Comparison of ENCODE assay signal across 8 cellular contexts in genomic region chr11:130861902-130862552, GRCh38. TPM values are rescaled to one million over a fixed set of nuclear protein-coding genes. Genes with fewer than 3 reads are reported as not detected.
DNase-seq lines count a peak whose midpoint lies in the region; FAIRE-seq and TF ChIP-seq lines count a peak whose summit lies in the region.

No MANE protein-coding gene starts in this region.

- H3K27me3 ChIP-seq in Loucy (ENCODE audit: insufficient read depth, low read length, poor library complexity, severe bottlenecking) = no peaks in the 10 kb centered on the region
- H3K27me3 ChIP-seq in neuronal stem cell (ENCODE audit: control insufficient read depth in 3 of 3, insufficient read depth in 3 of 3, low read depth in 1 of 3, low read length in 3 of 3) = no peaks in the 10 kb centered on the region
- no peaks in the 10 kb centered on the region for H3K27me3 ChIP-seq in stomach

- H2BK5ac ChIP-seq in neuronal stem cell (ENCODE audit: low read length) = no peak overlapping the region

- peak overlapping the region; percentile 15 for H3K18ac ChIP-seq in neuronal stem cell (ENCODE audit: low read length)

- no peak overlapping the region for H2BK120ac ChIP-seq in neuronal stem cell (ENCODE audit: low read depth, low read length)

- H3K79me1 ChIP-seq in neuronal stem cell (ENCODE audit: low read depth, low read length) = no peaks in the 10 kb centered on the region

- TF ChIP-seq EP300 in stomach (IDR thresholded peaks at IDR 0.05) = no peak

- H3K27me3 Mint-ChIP-seq in activated T-helper 1 cell treated with anti-CD3 and anti-CD28 coated beads, Interleukin-12 subunit alpha, Interleukin-12 subunit beta, Interleukin-2, Interleukin-4 antibody, amounts not matched to agents 30 ng/mL and 10 ng/mL and 1 ng/mL, durations not matched to agents 14 hours and 24 hours and 36 hours (ENCODE audit: insufficient read depth) = no peaks in the 10 kb centered on the region

- H3K36me3 ChIP-seq in Loucy (ENCODE audit: insufficient read depth, low read length) (no peaks in the 10 kb centered on the region), neuronal stem cell (replicated peaks in 1 of 2; ENCODE audit: control insufficient read depth in 2 of 2, insufficient read depth in 2 of 2, low read length in 2 of 2) (no peaks in the 10 kb centered on the region), stomach (no peaks in the 10 kb centered on the region)

- H2AFZ ChIP-seq in Loucy (ENCODE audit: low read length) (no peak overlapping the region), neuronal stem cell (ENCODE audit: low read length) (peak overlapping the region; percentile 65)

- peaks cover 3% of the 10 kb centered on the region for H3K36me3 Mint-ChIP-seq in activated T-helper 1 cell treated with anti-CD3 and anti-CD28 coated beads, Interleukin-12 subunit alpha, Interleukin-12 subunit beta, Interleukin-2, Interleukin-4 antibody, amounts not matched to agents 30 ng/mL and 10 ng/mL and 1 ng/mL, durations not matched to agents 14 hours and 24 hours and 36 hours (ENCODE audit: low read depth)

- H3K4me1 ChIP-seq in Loucy (ENCODE audit: insufficient read depth, low read length, poor library complexity, severe bottlenecking) (no peaks in the 10 kb centered on the region), neuronal stem cell (ENCODE audit: control insufficient read depth in 2 of 2, insufficient read depth in 1 of 2, low read depth in 1 of 2, low read length in 2 of 2) (peaks cover 0 to 10% of the 10 kb centered on the region in 2 donors), stomach (peaks cover 0 to 23% (median 10%) of the 10 kb centered on the region in 4 donors)

- no peak overlapping the region for H2BK12ac ChIP-seq in neuronal stem cell (ENCODE audit: low read length)

- H4K91ac ChIP-seq in neuronal stem cell (ENCODE audit: low read depth, low read length, poor library complexity) = no peak overlapping the region

- H3K9me2 ChIP-seq in Loucy (replicated peaks; ENCODE audit: low read depth, low read length) = no peaks in the 10 kb centered on the region

- no peak overlapping the region for H4K8ac ChIP-seq in neuronal stem cell (ENCODE audit: low read depth, low read length)

- H3K4me3 ChIP-seq in Loucy (ENCODE audit: low read length, poor library complexity, severe bottlenecking) (no peak overlapping the region), fibroblast of the aortic adventitia (ENCODE audit: low read depth, low read length) (peak overlapping the region; percentile 32), neuronal stem cell (ENCODE audit: low read length in 2 of 2) (no peak overlapping the region), stomach (no peak overlapping the region)

- H2AK5ac ChIP-seq in neuronal stem cell (ENCODE audit: low read depth, low read length) = peak overlapping the region; percentile 32

- H3K27ac ChIP-seq in neuronal stem cell (replicated peaks; ENCODE audit: low read length) = no peak overlapping the region
- peak overlapping the region in 2 of 5 donors; percentile 26 to 36 for H3K27ac ChIP-seq in stomach

- H3K9me3 ChIP-seq in Loucy (ENCODE audit: insufficient read depth, low read depth, low read length) (no peaks in the 10 kb centered on the region), neuronal stem cell (replicated peaks in 1 of 2; ENCODE audit: control insufficient read depth in 2 of 2, insufficient read depth in 1 of 2, low read depth in 1 of 2, low read length in 2 of 2) (no peaks in the 10 kb centered on the region), stomach (no peaks in the 10 kb centered on the region)

- no peaks in the 10 kb centered on the region for H3K9me3 Mint-ChIP-seq in activated T-helper 1 cell treated with anti-CD3 and anti-CD28 coated beads, Interleukin-12 subunit alpha, Interleukin-12 subunit beta, Interleukin-2, Interleukin-4 antibody, amounts not matched to agents 30 ng/mL and 10 ng/mL and 1 ng/mL, durations not matched to agents 14 hours and 24 hours and 36 hours

- H3K23ac ChIP-seq in neuronal stem cell (ENCODE audit: low read depth, low read length, poor library complexity) = no peak overlapping the region

- H2BK15ac ChIP-seq in neuronal stem cell (ENCODE audit: low read length) = no peak overlapping the region

- peak; percentile 86 for DNase-seq in EH (ENCODE audit: low read depth)
- DNase-seq in H54 (ENCODE audit: insufficient read length, low spot score) = peak; percentile 42
- DNase-seq in RKO (ENCODE audit: low spot score) = peak; percentile 88
- peak; percentile 81 for DNase-seq in activated T-helper 1 cell treated with anti-CD3 and anti-CD28 coated beads, Interleukin-12 subunit alpha, Interleukin-12 subunit beta, Interleukin-2, Interleukin-4 antibody, amounts not matched to agents 30 ng/mL and 10 ng/mL and 1 ng/mL, durations not matched to agents 14 hours and 24 hours and 36 hours (ENCODE audit: low spot score)
- peak; percentile 96 for DNase-seq in fibroblast of the aortic adventitia (ENCODE audit: low read depth)
- DNase-seq in neuronal stem cell (ENCODE audit: low spot score) = peak; percentile 97
- DNase-seq in stomach = peak; percentile 95

- peak; percentile 100 for TF ChIP-seq CTCF in Loucy (conservative IDR thresholded peaks at IDR 0.05; ENCODE audit: low read length)
- peak; percentile 100 for TF ChIP-seq CTCF in fibroblast of the aortic adventitia (IDR thresholded peaks at IDR 0.05; ENCODE audit: insufficient read depth, low read length)
- TF ChIP-seq CTCF in stomach (IDR thresholded peaks at IDR 0.05) = peak in 6 of 7 experiments; percentile 94 to 100 (median 99)

- no peak for TF ChIP-seq POLR2A in H54 (IDR thresholded peaks at IDR 0.05; ENCODE audit: low read depth, low read length)
- TF ChIP-seq POLR2A in stomach (IDR thresholded peaks at IDR 0.05) = no peak

- no peak overlapping the region for H3K4ac ChIP-seq in neuronal stem cell (ENCODE audit: low read length)

- H3K4me3 Mint-ChIP-seq in activated T-helper 1 cell treated with anti-CD3 and anti-CD28 coated beads, Interleukin-12 subunit alpha, Interleukin-12 subunit beta, Interleukin-2, Interleukin-4 antibody, amounts not matched to agents 30 ng/mL and 10 ng/mL and 1 ng/mL, durations not matched to agents 14 hours and 24 hours and 36 hours = no peak overlapping the region

- no peaks in the 10 kb centered on the region for H4K20me1 ChIP-seq in Loucy (ENCODE audit: insufficient read depth, low read length, poor library complexity, severe bottlenecking)

- intact Hi-C loops in activated T-helper 1 cell treated with anti-CD3 and anti-CD28 coated beads, Interleukin-12 subunit alpha, Interleukin-12 subunit beta, Interleukin-2, Interleukin-4 antibody, amounts not matched to agents 30 ng/mL and 10 ng/mL and 1 ng/mL, durations not matched to agents 14 hours and 24 hours and 36 hours (cut with micrococcal nuclease) = loop anchor here (1.0 to 10.0 kb wide), 4 partner anchors 32 to 649 kb away; no protein-coding TSS in a partner anchor
- intact Hi-C loops in stomach (cut with DNase I; ENCODE audit: low total_unique reads) = loop anchor here (5.0 to 10.0 kb wide), 2 partner anchors 430 to 647 kb away; no protein-coding TSS in a partner anchor

- WGBS in neuronal stem cell (ENCODE audit: extremely low coverage in 2 of 2, insufficient read length in 2 of 2, insufficient replicate concordance in 1 of 2), 2 donors = no CpG with 5 or more reads among the region's 25 CpGs
- WGBS in stomach, 5 donors = 16 to 26% (median 17%) methylated on average over 14 to 25 of the region's 25 CpGs

- peaks cover 7% of the 10 kb centered on the region for H3K4me1 Mint-ChIP-seq in activated T-helper 1 cell treated with anti-CD3 and anti-CD28 coated beads, Interleukin-12 subunit alpha, Interleukin-12 subunit beta, Interleukin-2, Interleukin-4 antibody, amounts not matched to agents 30 ng/mL and 10 ng/mL and 1 ng/mL, durations not matched to agents 14 hours and 24 hours and 36 hours (ENCODE audit: low read depth)

- no peak overlapping the region for H3K14ac ChIP-seq in neuronal stem cell (ENCODE audit: low read length)

- no peak overlapping the region for H3K27ac Mint-ChIP-seq in activated T-helper 1 cell treated with anti-CD3 and anti-CD28 coated beads, Interleukin-12 subunit alpha, Interleukin-12 subunit beta, Interleukin-2, Interleukin-4 antibody, amounts not matched to agents 30 ng/mL and 10 ng/mL and 1 ng/mL, durations not matched to agents 14 hours and 24 hours and 36 hours

- H3K9ac ChIP-seq in Loucy (ENCODE audit: low read depth, low read length, poor library complexity, severe bottlenecking) = no peak overlapping the region
- no peak overlapping the region for H3K9ac ChIP-seq in neuronal stem cell (ENCODE audit: low read depth, low read length, poor library complexity)

- H3K4me2 ChIP-seq in Loucy (ENCODE audit: low read depth, low read length, poor library complexity, severe bottlenecking) = no peak overlapping the region
- H3K4me2 ChIP-seq in neuronal stem cell (ENCODE audit: insufficient read depth, low read length, poor library complexity, severe bottlenecking) = no peak overlapping the region

- no peaks in the 10 kb centered on the region for H3K79me2 ChIP-seq in Loucy (ENCODE audit: insufficient read depth, low read length)

- H3F3A ChIP-seq in Loucy (ENCODE audit: low read depth) = no peaks in the 10 kb centered on the region

- FAIRE-seq in H54 (lab: Jason Lieb, UNC) = no peak

RNA-seq across cellular contexts. Expression of gene SNX19, which starts 54.3 kb away (rescaled TPM):
- total RNA-seq in activated T-helper 1 cell treated with anti-CD3 and anti-CD28 coated beads, Interleukin-12 subunit alpha, Interleukin-12 subunit beta, Interleukin-2, Interleukin-4 antibody, amounts not matched to agents 30 ng/mL and 10 ng/mL and 1 ng/mL, durations not matched to agents 14 hours and 24 hours and 36 hours = 58.5 and 60.7 TPM in 2 replicates
- 122 and 133 TPM in 2 replicates for total RNA-seq in fibroblast of the aortic adventitia (ENCODE audit: low replicate concordance)
- 15.4 TPM for polyA plus RNA-seq in neuronal stem cell (2013, experiment 1 of 2)
- polyA plus RNA-seq in neuronal stem cell (2013, experiment 2 of 2) = 14.7 TPM
- total RNA-seq in stomach = 100 to 1,000 TPM in 1 of 5 donors, 10 to 100 TPM in 4; 45.5 to 173 (median 80.4) TPM
- 10 to 100 TPM in 2 of 3 donors, 1 to 10 TPM in 1; 8.7 to 11.6 (median 11.3) TPM for polyA plus RNA-seq in stomach

Comparison
In these comparisons a context has a peak if more than half of its experiments do, and no peak if none do; other contexts are left out.
1. DNase-seq: peak in every context shown above with its lines; median percentile 97 in neuronal stem cell; 96 in fibroblast of the aortic adventitia; 95 in stomach; 88 in RKO; 86 in EH; 81 in activated T-helper 1 cell treated with anti-CD3 and anti-CD28 coated beads, Interleukin-12 subunit alpha, Interleukin-12 subunit beta, Interleukin-2, Interleukin-4 antibody, amounts not matched to agents 30 ng/mL and 10 ng/mL and 1 ng/mL, durations not matched to agents 14 hours and 24 hours and 36 hours; 42 in H54.